ENCODE assay signal across 1 cellular context in genomic region chr20:53867741-53868351, GRCh38.
TF ChIP-seq lines count a peak whose summit lies in the region.

No MANE protein-coding gene starts in this region.

TF ChIP-seq in WTC11, 78 proteins besides CTCF, POLR2A, EP300 and RAD21 (continued from another document):
- TF ChIP-seq AFF4 (CRISPR knock-in tag; IDR thresholded peaks at IDR 0.05; ENCODE audit: borderline replicate concordance) (no peak), ZNF396 (CRISPR knock-in tag; IDR thresholded peaks at IDR 0.05; ENCODE audit: borderline replicate concordance) (no peak), ATF3 (CRISPR knock-in tag; conservative IDR thresholded peaks at IDR 0.05) (no peak), ATF1 (CRISPR knock-in tag; IDR thresholded peaks at IDR 0.05) (no peak), TEAD4 (CRISPR knock-in tag; IDR thresholded peaks at IDR 0.05) (no peak)
TF ChIP-seq in WTC11: peak in this region for 0.
